31 cellular contexts compared by ENCODE assay signal in the genomic region with DNA sequence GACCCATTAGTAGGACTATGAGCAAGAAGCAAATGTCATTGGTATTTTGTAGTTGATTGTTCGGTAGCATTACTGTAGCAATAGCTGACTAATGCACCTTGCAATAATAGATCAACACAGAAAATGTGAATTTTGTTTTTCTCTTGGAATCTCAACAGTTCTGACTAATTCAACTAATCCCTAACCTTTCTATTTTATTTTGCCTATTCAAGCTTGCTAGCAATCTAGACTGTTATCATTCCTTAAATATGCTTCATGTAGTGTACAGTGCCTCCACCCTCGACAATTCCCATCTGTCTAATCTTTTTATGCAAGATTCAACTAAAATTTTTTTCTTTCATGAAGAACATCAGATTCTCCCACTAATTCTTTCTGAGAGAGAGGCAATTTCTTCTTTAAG.
"Had no signal": no experiment of that assay in that cellular context is flagged by ENCODE, and none has a peak within 500 bp of the region (broad histone marks: within the 10 kb centered on the region; RNA-seq: fewer than 3 reads in every experiment).

No MANE protein-coding gene starts in this region.

- H3K9me3 Mint-ChIP-seq: activated B cell treated with CpG ODN at 0.5 μM for 24 hours; activated CD8-positive, alpha-beta T cell treated with anti-CD3 and anti-CD28 coated beads for 36 hours; activated naive CD4-positive, alpha-beta T cell treated with anti-CD3 and anti-CD28 coated beads for 36 hours; activated naive CD4-positive, alpha-beta T cell treated with anti-CD3 and anti-CD28 coated beads, Interleukin-2, amount 50 U/mL, for 24 hours; activated naive CD8-positive, alpha-beta T cell treated with anti-CD3 and anti-CD28 coated beads for 36 hours; activated naive CD8-positive, alpha-beta T cell treated with anti-CD3 and anti-CD28 coated beads, Interleukin-2, amount 50 U/mL, for 24 hours; activated T-cell treated with anti-CD3 and anti-CD28 coated beads, Interleukin-2, amount 50 U/mL, for 4 hours; activated T-helper 1 cell treated with anti-CD3 and anti-CD28 coated beads, Interleukin-12 subunit alpha, Interleukin-12 subunit beta, Interleukin-2, Interleukin-4 antibody, amounts not matched to agents 30 ng/mL and 10 ng/mL and 1 ng/mL, durations not matched to agents 14 hours and 24 hours and 36 hours; activated T-helper 2 cell treated with anti-CD3 and anti-CD28 coated beads, Interferon-gamma antibody, Interleukin-2, Interleukin-4, amounts not matched to agents 10 μg/mL and 5 μg/mL and 100 μg/mL, durations not matched to agents 14 hours and 24 hours and 36 hours; effector memory CD8-positive, alpha-beta T cell had no signal

- H3K27ac Mint-ChIP-seq: activated B cell treated with CpG ODN at 0.5 μM for 24 hours; activated CD8-positive, alpha-beta T cell treated with anti-CD3 and anti-CD28 coated beads for 36 hours; activated naive CD4-positive, alpha-beta T cell treated with anti-CD3 and anti-CD28 coated beads for 36 hours; activated naive CD4-positive, alpha-beta T cell treated with anti-CD3 and anti-CD28 coated beads, Interleukin-2, amount 50 U/mL, for 24 hours; activated naive CD8-positive, alpha-beta T cell treated with anti-CD3 and anti-CD28 coated beads for 36 hours; activated naive CD8-positive, alpha-beta T cell treated with anti-CD3 and anti-CD28 coated beads, Interleukin-2, amount 50 U/mL, for 24 hours; activated T-helper 1 cell treated with anti-CD3 and anti-CD28 coated beads, Interleukin-12 subunit alpha, Interleukin-12 subunit beta, Interleukin-2, Interleukin-4 antibody, amounts not matched to agents 30 ng/mL and 10 ng/mL and 1 ng/mL, durations not matched to agents 14 hours and 24 hours and 36 hours; activated T-helper 2 cell treated with anti-CD3 and anti-CD28 coated beads, Interferon-gamma antibody, Interleukin-2, Interleukin-4, amounts not matched to agents 10 μg/mL and 5 μg/mL and 100 μg/mL, durations not matched to agents 14 hours and 24 hours and 36 hours; effector memory CD8-positive, alpha-beta T cell had no signal

- ATAC-seq: activated CD4-positive, CD25-positive, alpha-beta regulatory T cell treated with anti-CD3 and anti-CD28 coated beads, Interleukin-2, amount 50 U/mL, for 24 hours; activated CD8-positive, alpha-beta T cell treated with anti-CD3 and anti-CD28 coated beads for 36 hours; activated naive CD8-positive, alpha-beta T cell treated with anti-CD3 and anti-CD28 coated beads, Interleukin-2, amount 50 U/mL, for 24 hours; activated T-cell treated with anti-CD3 and anti-CD28 coated beads, Interleukin-2, amount 50 U/mL, for 4 hours; body of pancreas; effector memory CD8-positive, alpha-beta T cell; esophagus mucosa; gastroesophageal sphincter; heart right ventricle had no signal

- H3K4me1 ChIP-seq: body of pancreas had no signal

- H3K27ac ChIP-seq: adrenal gland, body of pancreas, gastroesophageal sphincter had no signal

- H3K4me3 Mint-ChIP-seq: activated B cell treated with CpG ODN at 0.5 μM for 24 hours; activated CD8-positive, alpha-beta T cell treated with anti-CD3 and anti-CD28 coated beads for 36 hours; activated naive CD4-positive, alpha-beta T cell treated with anti-CD3 and anti-CD28 coated beads for 36 hours; activated naive CD4-positive, alpha-beta T cell treated with anti-CD3 and anti-CD28 coated beads, Interleukin-2, amount 50 U/mL, for 24 hours; activated naive CD8-positive, alpha-beta T cell treated with anti-CD3 and anti-CD28 coated beads for 36 hours; activated naive CD8-positive, alpha-beta T cell treated with anti-CD3 and anti-CD28 coated beads, Interleukin-2, amount 50 U/mL, for 24 hours; activated T-cell treated with anti-CD3 and anti-CD28 coated beads, Interleukin-2, amount 50 U/mL, for 4 hours; activated T-helper 1 cell treated with anti-CD3 and anti-CD28 coated beads, Interleukin-12 subunit alpha, Interleukin-12 subunit beta, Interleukin-2, Interleukin-4 antibody, amounts not matched to agents 30 ng/mL and 10 ng/mL and 1 ng/mL, durations not matched to agents 14 hours and 24 hours and 36 hours; effector memory CD8-positive, alpha-beta T cell had no signal

- H3K27me3 Mint-ChIP-seq: activated B cell treated with CpG ODN at 0.5 μM for 24 hours had no signal

- H3K36me3 Mint-ChIP-seq: activated naive CD4-positive, alpha-beta T cell treated with anti-CD3 and anti-CD28 coated beads, Interleukin-2, amount 50 U/mL, for 24 hours; activated naive CD8-positive, alpha-beta T cell treated with anti-CD3 and anti-CD28 coated beads for 36 hours had no signal

- DNase-seq: activated B cell treated with CpG ODN at 0.5 μM for 24 hours; activated CD4-positive, alpha-beta T cell treated with anti-CD3 and anti-CD28 coated beads for 48 hours; activated CD4-positive, alpha-beta T cell treated with anti-CD3 and anti-CD28 coated beads, Interleukin-2, amount 50 U/mL, for 1 hour; activated CD4-positive, alpha-beta T cell treated with anti-CD3 and anti-CD28 coated beads, Interleukin-2, amount 50 U/mL, for 48 hours; activated CD8-positive, alpha-beta memory T cell treated with anti-CD3 and anti-CD28 coated beads for 24 hours; activated CD8-positive, alpha-beta T cell treated with anti-CD3 and anti-CD28 coated beads for 36 hours; activated effector memory CD4-positive, alpha-beta T cell treated with anti-CD3 and anti-CD28 coated beads, Interleukin-2, amount 50 U/mL, for 16 hours; activated naive CD4-positive, alpha-beta T cell treated with anti-CD3 and anti-CD28 coated beads for 36 hours; activated naive CD8-positive, alpha-beta T cell treated with anti-CD3 and anti-CD28 coated beads for 36 hours; activated naive CD8-positive, alpha-beta T cell treated with anti-CD3 and anti-CD28 coated beads, Interleukin-2, amount 50 U/mL, for 24 hours; activated T-cell treated with anti-CD3 and anti-CD28 coated beads, Interleukin-2, amount 50 U/mL, for 4 hours; adrenal gland; amygdala; aorta; body of pancreas; caudate nucleus; cortex of kidney; dermis blood vessel endothelial cell; effector CD4-positive, alpha-beta T cell; effector memory CD8-positive, alpha-beta T cell; foreskin melanocyte; heart right ventricle; T-helper 2 cell had no signal

- H3K9me3 ChIP-seq: adrenal gland, body of pancreas, gastroesophageal sphincter, heart right ventricle had no signal

- H3K4me3 ChIP-seq: adrenal gland, body of pancreas, gastroesophageal sphincter, heart right ventricle had no signal

- FAIRE-seq: colon, endothelial cell of umbilical vein had no signal

- H3K4me1 Mint-ChIP-seq: activated B cell treated with CpG ODN at 0.5 μM for 24 hours; activated naive CD4-positive, alpha-beta T cell treated with anti-CD3 and anti-CD28 coated beads, Interleukin-2, amount 50 U/mL, for 24 hours; activated naive CD8-positive, alpha-beta T cell treated with anti-CD3 and anti-CD28 coated beads for 36 hours had no signal
